In genomic region chr20:59837623-59838394, GRCh38 we compare ENCODE assay signal across 15 cellular contexts.
DNase-seq lines count a peak whose midpoint lies in the region; ATAC-seq lines count a peak whose summit lies in the region.
"Had no signal": no experiment of that assay in that cellular context is flagged by ENCODE, and none has a peak within 500 bp of the region (broad histone marks: within the 10 kb centered on the region; RNA-seq: fewer than 3 reads in every experiment).

No MANE protein-coding gene starts in this region.

- peaks cover 100% of the 10 kb centered on the region for H4K20me1 ChIP-seq in BLaER1

- no peak overlapping the region for H3K27ac ChIP-seq in BLaER1
- H3K27ac ChIP-seq: lower lobe of right lung had no signal

- no peak overlapping the region for H3K9ac ChIP-seq in BLaER1
- H3K9ac ChIP-seq: SK-N-SH had no signal

- no peak overlapping the region for H3K4me3 ChIP-seq in BLaER1
- H3K4me3 ChIP-seq: lower lobe of right lung had no signal

- peaks cover 53% of the 10 kb centered on the region for H3K4me1 ChIP-seq in BLaER1

- H3K9me3 ChIP-seq in BLaER1 = no peaks in the 10 kb centered on the region
- H3K9me3 ChIP-seq: lower lobe of right lung, SK-N-SH had no signal

- H3K36me3 ChIP-seq in BLaER1 = peaks cover 99% of the 10 kb centered on the region
- H3K36me3 ChIP-seq: lower lobe of right lung had no signal

- DNase-seq in NCI-H1436 (lab: John Stamatoyannopoulos, UW) (no peak), NCI-H82 treated with DMSO at 0.1 percent for 48 hours (lab: John Stamatoyannopoulos, UW; ENCODE audit: unreplicated experiment) (no peak), H4 (ENCODE audit: low spot score) (no peak)
- DNase-seq: activated CD4-positive, alpha-beta T cell treated with anti-CD3 and anti-CD28 coated beads, Interleukin-2, amount 10 ng/mL, durations not matched to agents 24 days and 14 days; activated gamma-delta T cell; lower lobe of right lung; MV-4-11; NCI-H526 treated with DMSO at 0.1 percent for 48 hours; SK-N-SH; stimulated activated CD4-positive, alpha-beta T cell treated with anti-CD3 and anti-CD28 coated beads, Interleukin-4, amount 100 ng/mL, for 1 hour had no signal

- H3K4me2 ChIP-seq in BLaER1 = peak overlapping the region; percentile 17; the same call in 1 of the 2 replicates
- H3K4me2 ChIP-seq: SK-N-SH had no signal

- peak; percentile 72 for ATAC-seq in GM19025 (IDR thresholded peaks at IDR 0.05; ENCODE audit: low read depth, unreplicated experiment)
- peak; percentile 74 for ATAC-seq in HG02678 (IDR thresholded peaks at IDR 0.05; ENCODE audit: unreplicated experiment)
- ATAC-seq in HG03520 (IDR thresholded peaks at IDR 0.05; ENCODE audit: unreplicated experiment) = peak; percentile 93
- ATAC-seq in esophagus mucosa = no peak
- ATAC-seq: lower lobe of right lung had no signal

- H3K27me3 ChIP-seq in BLaER1 = no peaks in the 10 kb centered on the region
